Comparison of ENCODE assay signal across 8 cellular contexts in genomic region chr17:17042381-17042736, GRCh38. TPM values are rescaled to one million over a fixed set of nuclear protein-coding genes. Genes with fewer than 3 reads are reported as not detected.
DNase-seq lines count a peak whose midpoint lies in the region; ATAC-seq and TF ChIP-seq lines count a peak whose summit lies in the region.

Gene MPRIP (plus strand): TSS chr17:17042457. CDS start chr17:17042849, 392 bp downstream.

- H3K9me3 ChIP-seq in ES-I3 (ENCODE audit: control insufficient read depth, insufficient read depth, low read length), result no peaks in the 10 kb centered on the region
- H3K9me3 ChIP-seq in mucosa of stomach (ENCODE audit: control insufficient read depth, low read length), result no peaks in the 10 kb centered on the region

- H3K4me1 ChIP-seq in ES-I3 (ENCODE audit: insufficient read depth, low read length), result peaks cover 21% of the 10 kb centered on the region
- peaks cover 35% of the 10 kb centered on the region for H3K4me1 ChIP-seq in mucosa of stomach (ENCODE audit: control insufficient read depth, insufficient read depth, low read length)

- no peak for TF ChIP-seq CTCF in dorsolateral prefrontal cortex (IDR thresholded peaks at IDR 0.05 in 54 of 56, conservative IDR thresholded peaks at IDR 0.05 in 2 of 56; ENCODE audit: low read depth in 1 of 56, partially characterized antibody in 56 of 56)

- no peaks in the 10 kb centered on the region for H3K36me3 ChIP-seq in ES-I3 (ENCODE audit: insufficient read depth, low read length)
- H3K36me3 ChIP-seq in mucosa of stomach (ENCODE audit: control insufficient read depth, insufficient read depth, low read length), result no peaks in the 10 kb centered on the region

- H3K27me3 ChIP-seq in dorsolateral prefrontal cortex, result no peaks in the 10 kb centered on the region
- H3K27me3 ChIP-seq in mucosa of stomach (ENCODE audit: control insufficient read depth, insufficient read depth, low read length), result no peaks in the 10 kb centered on the region

- ATAC-seq in HG03520 (IDR thresholded peaks at IDR 0.05; ENCODE audit: unreplicated experiment), result no peak
- ATAC-seq in HG02970 (IDR thresholded peaks at IDR 0.05; ENCODE audit: low FRiP score, unreplicated experiment), result no peak

- peak within 1 kb of the TSS; percentile 49 to 94 (median 87) for H3K27ac ChIP-seq in dorsolateral prefrontal cortex

- DNase-seq in LHCN-M2 (ENCODE audit: low read depth), result no peak
- DNase-seq in dorsolateral prefrontal cortex, result no peak
- no peak for DNase-seq in NOMO-1 treated with DMSO at 0.1 percent for 48 hours (lab: John Stamatoyannopoulos, UW; ENCODE audit: unreplicated experiment)
- no peak for DNase-seq in NCI-H1694 treated with DMSO at 0.1 percent for 48 hours (lab: John Stamatoyannopoulos, UW)

- intact Hi-C loops in dorsolateral prefrontal cortex (cut with DNase I), result loop anchor here in 1 of 2 donors (2.0 to 10.0 kb wide), 3 partner anchors 20 to 62 kb away; no protein-coding TSS in a partner anchor

- H3K9ac ChIP-seq in ES-I3 (ENCODE audit: low read depth, low read length), result peak within 1 kb of the TSS; percentile 74
- peak within 1 kb of the TSS; percentile 91 for H3K9ac ChIP-seq in mucosa of stomach (ENCODE audit: low read length)

- peak within 1 kb of the TSS; percentile 55 to 89 (median 77) for H3K4me3 ChIP-seq in dorsolateral prefrontal cortex
- H3K4me3 ChIP-seq in mucosa of stomach (ENCODE audit: low read length), result peak within 1 kb of the TSS; percentile 76

RNA-seq across cellular contexts. Expression of gene MPRIP, which starts in this region (rescaled TPM):
- total RNA-seq in LHCN-M2 (2014; rRNA removed) (198 and 224 TPM in 2 replicates), dorsolateral prefrontal cortex (100 to 1,000 TPM; 402 to 682 (median 476) TPM)
- polyA plus RNA-seq in LHCN-M2 (2012), result 296 TPM
